ENCODE assay signal across 1 cellular context in genomic region chr13:113506025-113506685, GRCh38.
TF ChIP-seq lines count a peak whose summit lies in the region.

No MANE protein-coding gene starts in this region.

TF ChIP-seq in K562, 482 proteins besides CTCF, POLR2A, EP300 and RAD21 (continued from another document):
- peak; percentile 44; the same call in 1 of the 2 replicates for TF ChIP-seq MGA (IDR thresholded peaks at IDR 0.05)
TF ChIP-seq in K562: peak in this region for 22.
